In genomic region chr4:23932186-23932585, GRCh38 we compare ENCODE assay signal across 16 cellular contexts. TPM values are rescaled to one million over a fixed set of nuclear protein-coding genes. Genes with fewer than 3 reads are reported as not detected.
DNase-seq lines count a peak whose midpoint lies in the region; ATAC-seq and TF ChIP-seq lines count a peak whose summit lies in the region.
"Had no signal": no experiment of that assay in that cellular context is flagged by ENCODE, and none has a peak within 500 bp of the region (broad histone marks: within the 10 kb centered on the region; RNA-seq: fewer than 3 reads in every experiment).

No MANE protein-coding gene starts in this region.

- H3K36me3 ChIP-seq in heart right ventricle (no peaks in the 10 kb centered on the region), adipocyte (ENCODE audit: control insufficient read depth, insufficient read depth, low read length, severe bottlenecking) (no peaks in the 10 kb centered on the region), iPS-18a (ENCODE audit: control insufficient read depth, low read depth, low read length) (no peaks in the 10 kb centered on the region), suprapubic skin (no peaks in the 10 kb centered on the region)
- H3K36me3 ChIP-seq in CD4-positive, alpha-beta memory T cell (ENCODE audit: insufficient read depth, low read length) = no peaks in the 10 kb centered on the region
- H3K36me3 ChIP-seq: MG63, Peyer's patch had no signal

- peak overlapping the region; percentile 74 for H3K9ac ChIP-seq in adipocyte (ENCODE audit: low read length)
- H3K9ac ChIP-seq in iPS-18a (ENCODE audit: low read length) = no peak overlapping the region
- H3K9ac ChIP-seq: KMS-11 had no signal

- H3K27ac Mint-ChIP-seq in CD4-positive, alpha-beta memory T cell = no peak overlapping the region

- H3K27me3 ChIP-seq in heart right ventricle = no peaks in the 10 kb centered on the region
- H3K27me3 ChIP-seq in adipocyte (replicated peaks; ENCODE audit: control insufficient read depth, insufficient read depth, low read length) = no peaks in the 10 kb centered on the region
- no peaks in the 10 kb centered on the region for H3K27me3 ChIP-seq in iPS-18a (ENCODE audit: control insufficient read depth, insufficient read depth, low read length)
- H3K27me3 ChIP-seq in suprapubic skin = no peaks in the 10 kb centered on the region
- H3K27me3 ChIP-seq in CD4-positive, alpha-beta memory T cell (ENCODE audit: insufficient read depth, low read length) = no peaks in the 10 kb centered on the region
- H3K27me3 ChIP-seq: MG63, Peyer's patch had no signal

- POLR2A ChIA-PET in CD4-positive, alpha-beta memory T cell (lab: Charles Lee; ENCODE audit: partially characterized antibody) = no interaction called here

- DNase-seq in heart right ventricle (no peak), cardiac septum (ENCODE audit: low spot score) (no peak), adipocyte (ENCODE audit: low read depth) (no peak), suprapubic skin (ENCODE audit: low spot score in 2 of 2) (no peak), H4 (ENCODE audit: low spot score) (no peak), DMS153 (lab: John Stamatoyannopoulos, UW) (no peak)
- no peak for DNase-seq in CD4-positive, alpha-beta memory T cell
- DNase-seq: MG63, NCI-H1092 treated with DMSO at 0.1 percent for 48 hours, NCI-H1694 treated with DMSO at 0.1 percent for 48 hours, NCI-H446, NCI-H82, Peyer's patch, SIG-M5 had no signal

- no peaks in the 10 kb centered on the region for H3K36me3 Mint-ChIP-seq in CD4-positive, alpha-beta memory T cell

- peaks cover 0 to 61% (median 23%) of the 10 kb centered on the region in 9 donors for H3K4me1 ChIP-seq in heart right ventricle
- peaks cover 70% of the 10 kb centered on the region for H3K4me1 ChIP-seq in adipocyte (ENCODE audit: control insufficient read depth, insufficient read depth, low read length)
- H3K4me1 ChIP-seq in iPS-18a (ENCODE audit: control insufficient read depth, low read depth, low read length) = peaks cover 55% of the 10 kb centered on the region
- peaks cover 63% of the 10 kb centered on the region for H3K4me1 ChIP-seq in suprapubic skin
- H3K4me1 ChIP-seq in CD4-positive, alpha-beta memory T cell (ENCODE audit: insufficient read depth, low read length) = no peaks in the 10 kb centered on the region

- H3K9me3 Mint-ChIP-seq in CD4-positive, alpha-beta memory T cell = peaks cover 0 to 6% (median 0%) of the 10 kb centered on the region in 8 donors

- no peak for TF ChIP-seq EP300 in suprapubic skin (IDR thresholded peaks at IDR 0.05)

- TF ChIP-seq POLR2A in suprapubic skin (IDR thresholded peaks at IDR 0.05) = no peak

- intact Hi-C loops in heart right ventricle (cut with DNase I) (loop anchor here in 5 of 10 donors (5.0 to 10.0 kb wide), 5 partner anchors 40 to 485 kb away; partner anchors contain the start of gene PPARGC1A (in 1 of the 5)), cardiac septum (cut with DNase I) (loop anchor here (5.0 kb wide), 3 partner anchors 140 to 560 kb away; no protein-coding TSS in a partner anchor)
- intact Hi-C loops in CD4-positive, alpha-beta memory T cell (cut with micrococcal nuclease) = no loop called here

- WGBS in heart right ventricle, 2 donors = 77 to 86% methylated on average over 4 of the region's 4 CpGs
- 90% methylated on average over 4 of the region's 4 CpGs for WGBS in suprapubic skin

- peak overlapping the region in 9 of 10 donors; percentile 76 to 89 (median 87) for H3K27ac ChIP-seq in heart right ventricle
- no peak overlapping the region for H3K27ac ChIP-seq in iPS-18a (ENCODE audit: low read length)
- peak overlapping the region; percentile 76 for H3K27ac ChIP-seq in suprapubic skin
- H3K27ac ChIP-seq in CD4-positive, alpha-beta memory T cell (ENCODE audit: low read depth, low read length) = no peak overlapping the region
- H3K27ac ChIP-seq: KMS-11 had no signal

- no peaks in the 10 kb centered on the region for H3K27me3 Mint-ChIP-seq in CD4-positive, alpha-beta memory T cell

- CTCF ChIA-PET in CD4-positive, alpha-beta memory T cell (lab: Charles Lee; ENCODE audit: partially characterized antibody) = no interaction called here

- H3K9me3 ChIP-seq in heart right ventricle (no peaks in the 10 kb centered on the region), adipocyte (ENCODE audit: control insufficient read depth, low read length) (no peaks in the 10 kb centered on the region), iPS-18a (ENCODE audit: control insufficient read depth, low read depth, low read length) (no peaks in the 10 kb centered on the region), suprapubic skin (no peaks in the 10 kb centered on the region)
- no peaks in the 10 kb centered on the region for H3K9me3 ChIP-seq in CD4-positive, alpha-beta memory T cell (ENCODE audit: control insufficient read depth in 1 of 2, low read length in 2 of 2)
- H3K9me3 ChIP-seq: MG63, Peyer's patch had no signal

- TF ChIP-seq CTCF in heart right ventricle (IDR thresholded peaks at IDR 0.05) (no peak), suprapubic skin (IDR thresholded peaks at IDR 0.05) (no peak)

- no peak overlapping the region for H3K4me3 ChIP-seq in heart right ventricle
- peak overlapping the region; percentile 22 for H3K4me3 ChIP-seq in adipocyte (ENCODE audit: low read length)
- H3K4me3 ChIP-seq in iPS-18a (ENCODE audit: low read length) = peak overlapping the region; percentile 12
- H3K4me3 ChIP-seq in suprapubic skin = no peak overlapping the region
- no peak overlapping the region for H3K4me3 ChIP-seq in CD4-positive, alpha-beta memory T cell (ENCODE audit: low read length in 2 of 2)
- H3K4me3 ChIP-seq: MG63, Peyer's patch had no signal

- H3K4me1 Mint-ChIP-seq in CD4-positive, alpha-beta memory T cell = no peaks in the 10 kb centered on the region

- no peak for ATAC-seq in heart right ventricle

- H3K4me3 Mint-ChIP-seq in CD4-positive, alpha-beta memory T cell = no peak overlapping the region

RNA-seq across cellular contexts. Expression of gene PPARGC1A, which starts 42.3 kb away (rescaled TPM):
- total RNA-seq in heart right ventricle (100 to 1,000 TPM in 7 of 10 donors, 10 to 100 TPM in 3; 66.3 to 200 (median 106) TPM), cardiac septum (99.6 TPM), suprapubic skin (10 to 100 TPM; 10.5 to 33.4 (median 13.2) TPM)
- polyA plus RNA-seq in heart right ventricle = 10 to 100 TPM; 11.8 to 27.7 TPM
- total RNA-seq in H4 (2014; rRNA removed; shearing (Covaris generic)) = 0.94 and 2.4 TPM in 2 replicates
- not detected for total RNA-seq in CD4-positive, alpha-beta memory T cell
- not detected for polyA plus RNA-seq in CD4-positive, alpha-beta memory T cell

Comparison
In these comparisons a context has a peak if more than half of its experiments do, and no peak if none do; other contexts are left out.
1. H3K27ac ChIP-seq: peak in heart right ventricle (9 of 10) and suprapubic skin (single experiment); none in iPS-18a (single experiment) and CD4-positive, alpha-beta memory T cell (single experiment).
2. H3K4me3 ChIP-seq: peak in adipocyte (single experiment) and iPS-18a (single experiment); none in heart right ventricle (0 of 10), suprapubic skin (single experiment) and CD4-positive, alpha-beta memory T cell (0 of 2).